ENCODE assay signal across 20 cellular contexts in genomic region chr12:92192361-92192760, GRCh38.
"Had no signal": no experiment of that assay in that cellular context is flagged by ENCODE, and none has a peak within 500 bp of the region (broad histone marks: within the 10 kb centered on the region; RNA-seq: fewer than 3 reads in every experiment).

No MANE protein-coding gene starts in this region.

- H3K36me3 ChIP-seq: heart right ventricle, left lung, sigmoid colon, upper lobe of left lung had no signal

- H3K4me3 ChIP-seq: heart right ventricle, left lung, lung, sigmoid colon, smooth muscle cell, upper lobe of left lung had no signal

- H3K9me3 Mint-ChIP-seq: activated naive CD4-positive, alpha-beta T cell treated with anti-CD3 and anti-CD28 coated beads for 36 hours had no signal

- ATAC-seq: activated T-cell treated with anti-CD3 and anti-CD28 coated beads, Interleukin-2, amount 50 U/mL, for 72 hours; heart right ventricle; left lung; naive thymus-derived CD4-positive, alpha-beta T cell; stimulated activated naive CD8-positive, alpha-beta T cell treated with anti-CD3 and anti-CD28 coated beads, Interleukin-15, Interleukin-2, amounts not matched to agents 100 U/mL and 50 U/mL, for 24 hours had no signal

- H3K4me1 ChIP-seq: sigmoid colon, upper lobe of left lung had no signal

- H3K4me2 ChIP-seq: smooth muscle cell had no signal

- H3K27me3 ChIP-seq: heart right ventricle, left lung, sigmoid colon, upper lobe of left lung had no signal

- H3K27me3 Mint-ChIP-seq: activated B cell treated with CpG ODN at 0.5 μM for 24 hours; activated naive CD8-positive, alpha-beta T cell treated with anti-CD3 and anti-CD28 coated beads, Interleukin-2, amount 10 ng/mL, durations not matched to agents 7 days and 5 days; naive thymus-derived CD4-positive, alpha-beta T cell had no signal

- H3K9me3 ChIP-seq: sigmoid colon, upper lobe of left lung had no signal

- H3K27ac Mint-ChIP-seq: activated B cell treated with CpG ODN at 0.5 μM for 24 hours; activated naive CD4-positive, alpha-beta T cell treated with anti-CD3 and anti-CD28 coated beads for 36 hours; activated naive CD8-positive, alpha-beta T cell treated with anti-CD3 and anti-CD28 coated beads, Interleukin-2, amount 10 ng/mL, durations not matched to agents 7 days and 5 days; activated T-cell treated with anti-CD3 and anti-CD28 coated beads, Interleukin-2, amount 50 U/mL, for 72 hours; naive thymus-derived CD4-positive, alpha-beta T cell had no signal

- DNase-seq: activated B cell treated with CpG ODN at 0.5 μM for 24 hours; activated CD4-positive, alpha-beta T cell treated with anti-CD3 and anti-CD28 coated beads for 4 hours; activated CD4-positive, alpha-beta T cell treated with anti-CD3 and anti-CD28 coated beads, Interleukin-2, amount 50 U/mL, for 48 hours; activated effector memory CD4-positive, alpha-beta T cell treated with Interleukin-2 at 50 U/mL for 16 hours; activated naive CD4-positive, alpha-beta T cell treated with anti-CD3 and anti-CD28 coated beads for 36 hours; activated naive CD8-positive, alpha-beta T cell treated with anti-CD3 and anti-CD28 coated beads, Interleukin-2, amount 10 ng/mL, durations not matched to agents 7 days and 5 days; activated T-cell treated with anti-CD3 and anti-CD28 coated beads, Interleukin-2, amount 50 U/mL, for 72 hours; amniotic stem cell; heart right ventricle; kidney; left lung; naive thymus-derived CD4-positive, alpha-beta T cell; retina; sigmoid colon; stimulated activated CD4-positive, alpha-beta T cell treated with anti-CD3 and anti-CD28 coated beads, Interleukin-15, amount 100 ng/mL, for 24 hours; stimulated activated naive CD8-positive, alpha-beta T cell treated with anti-CD3 and anti-CD28 coated beads, Interleukin-15, Interleukin-2, amounts not matched to agents 100 U/mL and 50 U/mL, for 24 hours; T-helper 9 cell; upper lobe of left lung had no signal

- H3K4me3 Mint-ChIP-seq: activated B cell treated with CpG ODN at 0.5 μM for 24 hours; activated naive CD4-positive, alpha-beta T cell treated with anti-CD3 and anti-CD28 coated beads for 36 hours; activated naive CD8-positive, alpha-beta T cell treated with anti-CD3 and anti-CD28 coated beads, Interleukin-2, amount 10 ng/mL, durations not matched to agents 7 days and 5 days; activated T-cell treated with anti-CD3 and anti-CD28 coated beads, Interleukin-2, amount 50 U/mL, for 72 hours had no signal
